In genomic region chr1:98749152-98749756, GRCh38 we compare ENCODE assay signal across 8 cellular contexts.
A peak's percentile ranks its signal among the peaks of the same experiment; 100 is the strongest.
DNase-seq lines count a peak whose midpoint lies in the region; ATAC-seq and TF ChIP-seq lines count a peak whose summit lies in the region.

No MANE protein-coding gene starts in this region.

- no peak overlapping the region for H3K4me3 ChIP-seq in heart left ventricle
- no peak overlapping the region for H3K4me3 ChIP-seq in H7 (ENCODE audit: insufficient read depth, low read depth, low read length)

- DNase-seq in heart left ventricle (no peak), left ventricle myocardium superior (no peak), NCI-H1092 (lab: John Stamatoyannopoulos, UW) (peak; percentile 6), dermis microvascular lymphatic vessel endothelial cell (ENCODE audit: low read depth in 2 of 2) (peak; percentile 3 to 28), stromal cell of bone marrow (ENCODE audit: low read depth) (peak; percentile 2), glomerular visceral epithelial cell (ENCODE audit: extremely low spot score) (no peak), H7 (no peak)
- no peak for DNase-seq in activated CD4-positive, alpha-beta T cell treated with anti-CD3 and anti-CD28 coated beads, Interleukin-2, amount 10 ng/mL, durations not matched to agents 7 days and 5 days

- no peaks in the 10 kb centered on the region for H3K36me3 ChIP-seq in heart left ventricle
- no peaks in the 10 kb centered on the region for H3K36me3 ChIP-seq in H7 (replicated peaks; ENCODE audit: control insufficient read depth, insufficient read depth, low read length)

- TF ChIP-seq POLR2A in heart left ventricle (IDR thresholded peaks at IDR 0.05): no peak

- no peak overlapping the region for H3K27ac ChIP-seq in heart left ventricle

- H3K27me3 Mint-ChIP-seq in activated CD4-positive, alpha-beta T cell treated with anti-CD3 and anti-CD28 coated beads, Interleukin-2, amount 10 ng/mL, durations not matched to agents 7 days and 5 days: peaks cover 3% of the 10 kb centered on the region

- intact Hi-C loops in heart left ventricle (cut with DNase I): no loop called here
- intact Hi-C loops in left ventricle myocardium superior (cut with micrococcal nuclease): no loop called here

- H3K9me3 ChIP-seq in heart left ventricle: no peaks in the 10 kb centered on the region

- H3K36me3 Mint-ChIP-seq in activated CD4-positive, alpha-beta T cell treated with anti-CD3 and anti-CD28 coated beads, Interleukin-2, amount 10 ng/mL, durations not matched to agents 7 days and 5 days (ENCODE audit: low read depth): no peaks in the 10 kb centered on the region

- H3K4me1 ChIP-seq in heart left ventricle: no peaks in the 10 kb centered on the region

- no peak overlapping the region for H3K27ac Mint-ChIP-seq in activated CD4-positive, alpha-beta T cell treated with anti-CD3 and anti-CD28 coated beads, Interleukin-2, amount 10 ng/mL, durations not matched to agents 7 days and 5 days

- ATAC-seq in heart left ventricle (no peak), left ventricle myocardium superior (no peak)

- H3K27me3 ChIP-seq in heart left ventricle (no peaks in the 10 kb centered on the region), H7 (ENCODE audit: control insufficient read depth, insufficient read depth, low read length) (no peaks in the 10 kb centered on the region)

- POLR2A ChIA-PET in activated CD4-positive, alpha-beta T cell treated with anti-CD3 and anti-CD28 coated beads, Interleukin-2, amount 10 ng/mL, durations not matched to agents 7 days and 5 days (lab: Charles Lee): no interaction called here

- CTCF ChIA-PET in activated CD4-positive, alpha-beta T cell treated with anti-CD3 and anti-CD28 coated beads, Interleukin-2, amount 10 ng/mL, durations not matched to agents 7 days and 5 days (lab: Charles Lee): interaction anchor here (0.6 kb wide), 1 partner anchor 642 kb away, joined by 3 read pairs; no protein-coding TSS in a partner anchor

- 51 to 61% (median 56%) methylated on average over 2 of the region's 2 CpGs for WGBS in heart left ventricle, 4 donors

- no peaks in the 10 kb centered on the region for H3K4me1 Mint-ChIP-seq in activated CD4-positive, alpha-beta T cell treated with anti-CD3 and anti-CD28 coated beads, Interleukin-2, amount 10 ng/mL, durations not matched to agents 7 days and 5 days

- H3K4me3 Mint-ChIP-seq in activated CD4-positive, alpha-beta T cell treated with anti-CD3 and anti-CD28 coated beads, Interleukin-2, amount 10 ng/mL, durations not matched to agents 7 days and 5 days: no peak overlapping the region

- no peaks in the 10 kb centered on the region for H3K9me3 Mint-ChIP-seq in activated CD4-positive, alpha-beta T cell treated with anti-CD3 and anti-CD28 coated beads, Interleukin-2, amount 10 ng/mL, durations not matched to agents 7 days and 5 days

- TF ChIP-seq CTCF in heart left ventricle (IDR thresholded peaks at IDR 0.05): peak in 11 of 12 donors; percentile 10 to 55 (median 38)

Comparison
In these comparisons a context has a peak if more than half of its experiments do, and no peak if none do; other contexts are left out.
1. DNase-seq: peak in NCI-H1092 (single experiment), dermis microvascular lymphatic vessel endothelial cell (2 of 2) and stromal cell of bone marrow (single experiment); none in heart left ventricle (0 of 5), left ventricle myocardium superior (single experiment), glomerular visceral epithelial cell (single experiment), H7 (single experiment) and activated CD4-positive, alpha-beta T cell treated with anti-CD3 and anti-CD28 coated beads, Interleukin-2, amount 10 ng/mL, durations not matched to agents 7 days and 5 days (single experiment).